1 cellular context compared by ENCODE assay signal in the genomic region with DNA sequence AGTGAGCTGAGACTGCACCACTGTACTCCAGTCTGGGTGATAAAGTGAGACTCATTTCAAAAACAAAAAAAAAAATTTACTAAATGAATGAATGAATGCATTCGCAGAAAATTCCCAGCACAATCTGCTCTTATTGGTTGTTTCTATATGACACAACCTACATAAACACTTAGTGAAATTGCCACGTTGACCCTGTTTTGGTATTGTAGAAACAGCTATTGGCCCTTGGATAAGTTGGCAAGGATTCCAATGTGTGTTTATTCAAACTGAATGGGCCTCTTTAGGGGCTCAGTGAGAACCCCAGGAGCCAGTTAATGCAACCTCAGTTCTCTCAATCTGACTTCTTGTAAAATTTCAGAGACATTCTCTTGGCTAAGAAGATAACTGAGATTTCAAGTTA.
TF ChIP-seq lines count a peak whose summit lies in the region.

No MANE protein-coding gene starts in this region.

TF ChIP-seq in GM12878, 131 proteins besides CTCF, POLR2A, EP300 and RAD21:
- TF ChIP-seq SPI1 (IDR thresholded peaks at IDR 0.05; ENCODE audit: borderline replicate concordance, insufficient read depth, low read depth, low read length) (no peak), ZNF24 (IDR thresholded peaks at IDR 0.05) (peak; percentile 68; the same call in 1 of the 2 replicates), IRF4 (IDR thresholded peaks at IDR 0.05; ENCODE audit: low read depth, low read length) (no peak), MYC (IDR thresholded peaks at IDR 0.05; ENCODE audit: insufficient read depth, insufficient read length, insufficient replicate concordance, low read length, severe bottlenecking) (no peak)
